ENCODE assay signal across 11 cellular contexts in the genomic region with DNA sequence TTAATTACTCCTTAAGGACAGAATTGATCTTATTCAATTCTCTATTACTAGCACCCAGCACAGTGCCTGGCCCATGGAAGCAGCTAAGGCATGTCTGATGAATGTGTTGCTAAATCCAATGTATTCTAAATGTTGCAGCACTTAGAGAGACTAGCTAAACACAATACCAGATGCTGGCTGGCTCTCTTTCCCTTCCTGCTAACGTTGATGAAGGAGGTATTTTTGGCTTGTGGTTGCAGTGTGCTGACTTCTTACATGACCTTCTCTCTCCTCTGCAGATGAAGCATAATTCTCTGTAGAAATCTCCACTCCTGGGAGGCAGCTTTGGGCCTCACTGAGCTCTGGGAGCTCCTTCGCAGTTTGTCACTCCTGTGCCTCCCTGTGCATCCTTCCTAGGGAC.
DNase-seq lines count a peak whose midpoint lies in the region; ATAC-seq and TF ChIP-seq lines count a peak whose summit lies in the region.
"Had no signal": no experiment of that assay in that cellular context is flagged by ENCODE, and none has a peak within 500 bp of the region (broad histone marks: within the 10 kb centered on the region; RNA-seq: fewer than 3 reads in every experiment).

No MANE protein-coding gene starts in this region.

- ATAC-seq in GM21786 (IDR thresholded peaks at IDR 0.05; ENCODE audit: unreplicated experiment) = peak; percentile 66
- no peak for ATAC-seq in PC-3

- no TSS peak for BruUV-seq in PC-3 (replicated peaks; lab: Mats Ljungman, UMichigan)

- H3K79me2 ChIP-seq in MM.1S (ENCODE audit: low read length) (no peaks in the 10 kb centered on the region), PC-3 (ENCODE audit: low read length) (no peaks in the 10 kb centered on the region)

- H3K36me3 ChIP-seq in MM.1S (replicated peaks; ENCODE audit: insufficient read depth, low read length) (no peaks in the 10 kb centered on the region), PC-3 (ENCODE audit: low read depth, low read length) (no peaks in the 10 kb centered on the region)
- H3K36me3 ChIP-seq: upper lobe of left lung had no signal

- no peaks in the 10 kb centered on the region for H3K27me3 ChIP-seq in MM.1S (replicated peaks; ENCODE audit: insufficient read depth, low read length)
- no peaks in the 10 kb centered on the region for H3K27me3 ChIP-seq in PC-3 (ENCODE audit: low read length)
- H3K27me3 ChIP-seq: upper lobe of left lung had no signal

- peaks cover 22% of the 10 kb centered on the region for H3K4me1 ChIP-seq in MM.1S (ENCODE audit: low read length)
- H3K4me1 ChIP-seq in PC-3 (ENCODE audit: insufficient read depth, low read length) = peaks cover 9% of the 10 kb centered on the region; the same call in 1 of the 2 replicates
- H3K4me1 ChIP-seq: upper lobe of left lung had no signal

- peak; percentile 3 for DNase-seq in GM04503 (ENCODE audit: low read depth)
- DNase-seq in MM.1S = peak; percentile 85
- peak; percentile 6 to 9 for DNase-seq in foreskin fibroblast
- no peak for DNase-seq in NCI-H526 (lab: John Stamatoyannopoulos, UW)
- DNase-seq in stimulated activated CD4-positive, alpha-beta T cell treated with anti-CD3 and anti-CD28 coated beads, Interleukin-15, amount 100 ng/mL, for 24 hours = no peak
- no peak for DNase-seq in PC-3
- DNase-seq in GM19240 (ENCODE audit: insufficient read length, low spot score) = no peak
- DNase-seq: NCI-H1105, upper lobe of left lung had no signal

- peak overlapping the region; percentile 8; the same call in 1 of the 2 replicates for H3K4me3 ChIP-seq in MM.1S (ENCODE audit: low read length)
- no peak overlapping the region for H3K4me3 ChIP-seq in foreskin fibroblast (ENCODE audit: low read depth in 1 of 2, low read length in 2 of 2)
- H3K4me3 ChIP-seq in PC-3 (ENCODE audit: low read length) = no peak overlapping the region
- H3K4me3 ChIP-seq: SK-N-MC, upper lobe of left lung had no signal

- H3K9me3 ChIP-seq in MM.1S (replicated peaks; ENCODE audit: insufficient read depth, low read length) = no peaks in the 10 kb centered on the region
- no peaks in the 10 kb centered on the region for H3K9me3 ChIP-seq in PC-3 (ENCODE audit: low read length)
- H3K9me3 ChIP-seq: upper lobe of left lung had no signal

- peak overlapping the region; percentile 72 for H3K27ac ChIP-seq in MM.1S (ENCODE audit: low read length)
- H3K27ac ChIP-seq in PC-3 (ENCODE audit: low read length) = no peak overlapping the region
- H3K27ac ChIP-seq: SK-N-MC, upper lobe of left lung had no signal

- CTCF ChIA-PET in PC-3 (lab: Charles Lee) = no interaction called here

- POLR2A ChIA-PET in PC-3 (lab: Charles Lee; ENCODE audit: unreplicated experiment) = no interaction called here

- H3K9ac ChIP-seq in MM.1S (ENCODE audit: low read length) = no peak overlapping the region; the same call in 1 of the 2 replicates
- H3K9ac ChIP-seq in PC-3 (ENCODE audit: low read length) = no peak overlapping the region

- peak overlapping the region; percentile 53 for H3K4me2 ChIP-seq in MM.1S (ENCODE audit: low read depth, low read length)
- no peak overlapping the region for H3K4me2 ChIP-seq in PC-3 (ENCODE audit: low read length)

- TF ChIP-seq CTCF in MM.1S (IDR thresholded peaks at IDR 0.05; ENCODE audit: low read length) = no peak
- no peak for TF ChIP-seq CTCF in foreskin fibroblast (IDR thresholded peaks at IDR 0.05; ENCODE audit: low read depth, low read length)
- TF ChIP-seq CTCF in PC-3 (conservative IDR thresholded peaks at IDR 0.05; ENCODE audit: low read depth, low read length) = no peak

- intact Hi-C loops in PC-3 (cut with micrococcal nuclease) = no loop called here

- H4K20me1 ChIP-seq in MM.1S (ENCODE audit: insufficient read depth, low read length) (no peaks in the 10 kb centered on the region), PC-3 (ENCODE audit: low read length) (no peaks in the 10 kb centered on the region)

- H2AFZ ChIP-seq in MM.1S (ENCODE audit: low read length) (peak overlapping the region; percentile 63), PC-3 (ENCODE audit: low read length) (no peak overlapping the region)

- H3K9me2 ChIP-seq in MM.1S (replicated peaks; ENCODE audit: insufficient read depth, low read length) (no peaks in the 10 kb centered on the region), PC-3 (replicated peaks; ENCODE audit: low read length) (no peaks in the 10 kb centered on the region)

- H3F3A ChIP-seq in MM.1S (ENCODE audit: insufficient read depth, low read length) (peaks cover 10% of the 10 kb centered on the region), PC-3 (ENCODE audit: low read length, unreplicated experiment) (no peaks in the 10 kb centered on the region)

Comparison
In these comparisons a context has a peak if more than half of its experiments do, and no peak if none do; other contexts are left out.
1. DNase-seq: peak in GM04503 (single experiment), MM.1S (single experiment) and foreskin fibroblast (2 of 2); none in NCI-H526 (0 of 2), stimulated activated CD4-positive, alpha-beta T cell treated with anti-CD3 and anti-CD28 coated beads, Interleukin-15, amount 100 ng/mL, for 24 hours (single experiment), PC-3 (single experiment) and GM19240 (single experiment).